ENCODE assay signal across 17 cellular contexts in the genomic region with DNA sequence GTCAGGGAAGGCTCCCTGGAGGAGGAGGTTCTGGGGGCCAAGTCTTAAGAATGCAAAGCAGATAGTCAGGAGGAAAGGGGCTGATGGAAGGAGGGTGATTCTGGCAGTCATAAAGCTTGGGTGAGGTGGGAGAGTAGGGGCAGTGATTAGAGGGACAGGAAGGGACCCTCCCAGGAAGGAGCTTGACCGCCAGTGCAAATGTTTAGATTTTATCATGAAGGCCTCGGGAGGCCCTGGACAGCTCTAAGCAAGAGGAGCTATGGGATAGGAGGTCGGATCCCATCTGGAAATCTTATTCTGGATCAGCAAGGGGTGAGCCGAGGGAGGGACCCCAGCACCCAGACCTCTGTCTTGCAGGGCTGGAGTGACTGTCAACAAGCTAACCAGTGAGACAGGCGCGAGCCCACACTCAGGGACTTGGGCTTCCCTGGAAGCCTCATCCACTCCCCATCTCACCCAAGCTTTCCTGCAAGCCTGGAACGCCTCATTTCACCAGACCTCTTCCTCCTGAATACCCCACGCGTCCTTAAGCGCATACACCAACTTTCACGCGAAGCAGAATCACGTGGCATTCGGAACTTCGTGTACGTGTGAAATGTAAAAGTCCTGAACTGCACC. TPM values are rescaled to one million over a fixed set of nuclear protein-coding genes. Genes with fewer than 3 reads are reported as not detected.
DNase-seq lines count a peak whose midpoint lies in the region; ATAC-seq, FAIRE-seq and TF ChIP-seq lines count a peak whose summit lies in the region.
"Had no signal": no experiment of that assay in that cellular context is flagged by ENCODE, and none has a peak within 500 bp of the region (broad histone marks: within the 10 kb centered on the region; RNA-seq: fewer than 3 reads in every experiment).

No MANE protein-coding gene starts in this region.

- no peaks in the 10 kb centered on the region for H3K9me3 Mint-ChIP-seq in CD14-positive monocyte
- H3K9me3 Mint-ChIP-seq in activated T-helper 2 cell treated with anti-CD3 and anti-CD28 coated beads, Interferon-gamma antibody, Interleukin-2, Interleukin-4, amounts not matched to agents 10 μg/mL and 5 μg/mL and 100 μg/mL, durations not matched to agents 14 hours and 24 hours and 36 hours = no peaks in the 10 kb centered on the region
- H3K9me3 Mint-ChIP-seq: CD4-positive, alpha-beta T cell had no signal

- ATAC-seq in K562 (no peak), GM18858 (IDR thresholded peaks at IDR 0.05; ENCODE audit: unreplicated experiment) (no peak), HG02852 (IDR thresholded peaks at IDR 0.05; ENCODE audit: unreplicated experiment) (no peak)
- ATAC-seq: HCT116 had no signal

- intact Hi-C loops in CD14-positive monocyte (cut with micrococcal nuclease) = no loop called here
- intact Hi-C loops in K562 (cut with micrococcal nuclease) = no loop called here
- intact Hi-C loops in activated T-helper 2 cell treated with anti-CD3 and anti-CD28 coated beads, Interferon-gamma antibody, Interleukin-2, Interleukin-4, amounts not matched to agents 10 μg/mL and 5 μg/mL and 100 μg/mL, durations not matched to agents 14 hours and 24 hours and 36 hours (cut with micrococcal nuclease) = no loop called here

- FAIRE-seq in K562 (lab: Jason Lieb, UNC) = no peak
- FAIRE-seq: G401.6, GM12892, H54 had no signal

- no peak overlapping the region for H3K9ac ChIP-seq in K562 (ENCODE audit: insufficient read depth in 1 of 2, low read depth in 2 of 2, low read length in 2 of 2)
- H3K9ac ChIP-seq: BLaER1 treated with 17β-estradiol and CSF1 and Interleukin-3, amounts not matched to agents 10 nM and 100 nM had no signal

- peak overlapping the region in 1 of 7 donors; percentile 16 for H3K27ac Mint-ChIP-seq in CD14-positive monocyte
- no peak overlapping the region for H3K27ac Mint-ChIP-seq in activated T-helper 2 cell treated with anti-CD3 and anti-CD28 coated beads, Interferon-gamma antibody, Interleukin-2, Interleukin-4, amounts not matched to agents 10 μg/mL and 5 μg/mL and 100 μg/mL, durations not matched to agents 14 hours and 24 hours and 36 hours
- H3K27ac Mint-ChIP-seq: CD4-positive, alpha-beta T cell had no signal

- no peaks in the 10 kb centered on the region for H3K4me1 Mint-ChIP-seq in CD14-positive monocyte
- H3K4me1 Mint-ChIP-seq in activated T-helper 2 cell treated with anti-CD3 and anti-CD28 coated beads, Interferon-gamma antibody, Interleukin-2, Interleukin-4, amounts not matched to agents 10 μg/mL and 5 μg/mL and 100 μg/mL, durations not matched to agents 14 hours and 24 hours and 36 hours (ENCODE audit: low read depth) = no peaks in the 10 kb centered on the region

- POLR2A ChIA-PET in K562 (lab: Yijun Ruan, JAX) = interaction anchor here (0.6 to 1.6 kb wide), 4 partner anchors 11 to 104 kb away, joined by 3 to 5 read pairs (median 4); no protein-coding TSS in a partner anchor

- H3K27ac ChIP-seq in K562 (ENCODE audit: extremely low read depth, low read depth, low read length) = no peak overlapping the region
- H3K27ac ChIP-seq in osteoblast (ENCODE audit: low read depth, low read length) = no peak overlapping the region
- H3K27ac ChIP-seq: BLaER1 treated with 17β-estradiol and CSF1 and Interleukin-3, amounts not matched to agents 10 nM and 100 nM had no signal

- H3K36me3 Mint-ChIP-seq in CD14-positive monocyte = no peaks in the 10 kb centered on the region
- no peaks in the 10 kb centered on the region for H3K36me3 Mint-ChIP-seq in activated T-helper 2 cell treated with anti-CD3 and anti-CD28 coated beads, Interferon-gamma antibody, Interleukin-2, Interleukin-4, amounts not matched to agents 10 μg/mL and 5 μg/mL and 100 μg/mL, durations not matched to agents 14 hours and 24 hours and 36 hours (ENCODE audit: low read depth)

- BruUV-seq in K562 (replicated peaks; lab: Mats Ljungman, UMichigan) = no TSS peak

- H3K4me1 ChIP-seq in K562 (replicated peaks in 1 of 2; ENCODE audit: control insufficient read depth in 2 of 2, insufficient read depth in 2 of 2, low read length in 2 of 2) (no peaks in the 10 kb centered on the region; a peak in 1 of 5 replicates), osteoblast (ENCODE audit: insufficient read depth, low read length) (no peaks in the 10 kb centered on the region)

- H3K79me2 ChIP-seq in K562 (ENCODE audit: control insufficient read depth, insufficient read depth, low read length) (no peaks in the 10 kb centered on the region), osteoblast (ENCODE audit: insufficient read depth, low read length) (no peaks in the 10 kb centered on the region)

- in situ Hi-C loops in GM13976 (cut with MboI; ENCODE audit: low sequenced_read_pairs, unreplicated experiment) (no loop called here), K562 (cut with MboI) (no loop called here)

- no peaks in the 10 kb centered on the region for H3K9me3 ChIP-seq in K562 (replicated peaks; ENCODE audit: control insufficient read depth, insufficient read depth, low read depth, low read length)
- no peaks in the 10 kb centered on the region for H3K9me3 ChIP-seq in osteoblast (ENCODE audit: low read depth, low read length)
- H3K9me3 ChIP-seq: BLaER1 treated with 17β-estradiol and CSF1 and Interleukin-3, amounts not matched to agents 10 nM and 100 nM had no signal

- H3K4me2 ChIP-seq in K562 (ENCODE audit: insufficient read depth, low read length) (no peak overlapping the region), osteoblast (ENCODE audit: insufficient read depth, low read length) (no peak overlapping the region)

- TF ChIP-seq CTCF in CD14-positive monocyte (IDR thresholded peaks at IDR 0.05) = no peak
- TF ChIP-seq CTCF in GM13976 (IDR thresholded peaks at IDR 0.05; ENCODE audit: borderline replicate concordance, control extremely low read depth, extremely low read depth, insufficient read depth, missing control alignments) = no peak
- TF ChIP-seq CTCF in K562 (IDR thresholded peaks at IDR 0.05 in 2 of 3, conservative IDR thresholded peaks at IDR 0.05 in 1 of 3; ENCODE audit: insufficient read depth in 2 of 3, low read depth in 1 of 3, low read length in 3 of 3) = no peak
- no peak for TF ChIP-seq CTCF in osteoblast (IDR thresholded peaks at IDR 0.05; ENCODE audit: extremely low read depth, low read depth, low read length)

- peaks cover 10% of the 10 kb centered on the region for H4K20me1 ChIP-seq in K562 (replicated peaks; ENCODE audit: control insufficient read depth, insufficient read depth, low read length)
- H4K20me1 ChIP-seq in osteoblast (ENCODE audit: insufficient read depth, low read length) = no peaks in the 10 kb centered on the region

- DNase-seq in CD14-positive monocyte (ENCODE audit: low spot score) (peak; percentile 15), GM13976 (ENCODE audit: low spot score) (peak; percentile 6), K562 (ENCODE audit: extremely low read depth in 1 of 4, low spot score in 3 of 4) (no peak), osteoblast (ENCODE audit: insufficient read length, low spot score, missing footprints) (peak; percentile 35)
- DNase-seq in activated T-helper 2 cell treated with anti-CD3 and anti-CD28 coated beads, Interferon-gamma antibody, Interleukin-2, Interleukin-4, amounts not matched to agents 10 μg/mL and 5 μg/mL and 100 μg/mL, durations not matched to agents 14 hours and 24 hours and 36 hours (ENCODE audit: low spot score) = no peak
- DNase-seq: Calu3; CD4-positive, alpha-beta T cell; DMS79 treated with DMSO at 0.1 percent for 48 hours; EL; KG1 had no signal

- 2% methylated on average over 16 of the region's 16 CpGs for WGBS in K562 (ENCODE audit: insufficient coverage, low coverage, missing lambda C conversion rate)

- no peak for TF ChIP-seq POLR2A in K562 (conservative IDR thresholded peaks at IDR 0.05)

- TF ChIP-seq EP300 in K562 (IDR thresholded peaks at IDR 0.05; ENCODE audit: low read length) = no peak

- H3K27me3 ChIP-seq in K562 (ENCODE audit: control insufficient read depth in 2 of 2, insufficient read depth in 2 of 2, low read length in 2 of 2) (peaks cover 29 to 59% of the 10 kb centered on the region in 2 experiments; a peak in 4 of 5 replicates), osteoblast (ENCODE audit: insufficient read depth, low read length) (peaks cover 10% of the 10 kb centered on the region)
- H3K27me3 ChIP-seq: BLaER1 treated with 17β-estradiol and CSF1 and Interleukin-3, amounts not matched to agents 10 nM and 100 nM had no signal

- TF ChIP-seq RAD21 in K562 (CRISPR knock-in tag; conservative IDR thresholded peaks at IDR 0.05 in 1 of 2, IDR thresholded peaks at IDR 0.05 in 1 of 2) = no peak

- H3K36me3 ChIP-seq in K562 (ENCODE audit: control insufficient read depth, insufficient read depth, low read length) (no peaks in the 10 kb centered on the region), osteoblast (ENCODE audit: insufficient read depth, low read length) (no peaks in the 10 kb centered on the region)
- H3K36me3 ChIP-seq: BLaER1 treated with 17β-estradiol and CSF1 and Interleukin-3, amounts not matched to agents 10 nM and 100 nM had no signal

- CTCF ChIA-PET in K562 (lab: Yijun Ruan, JAX; ENCODE audit: low intra/inter-chr PET ratio) = no interaction called here

- H2AFZ ChIP-seq in K562 (ENCODE audit: low read depth, low read length) (no peak overlapping the region), osteoblast (ENCODE audit: low read length) (no peak overlapping the region)

- peaks cover 10 to 22% (median 19%) of the 10 kb centered on the region in 3 donors for H3K27me3 Mint-ChIP-seq in CD14-positive monocyte (ENCODE audit: low read depth in 3 of 3)
- peaks cover 8% of the 10 kb centered on the region for H3K27me3 Mint-ChIP-seq in activated T-helper 2 cell treated with anti-CD3 and anti-CD28 coated beads, Interferon-gamma antibody, Interleukin-2, Interleukin-4, amounts not matched to agents 10 μg/mL and 5 μg/mL and 100 μg/mL, durations not matched to agents 14 hours and 24 hours and 36 hours (ENCODE audit: low read depth)

- H3K4me3 ChIP-seq in K562 (no peak overlapping the region), osteoblast (ENCODE audit: insufficient read depth, low read length) (no peak overlapping the region)
- H3K4me3 ChIP-seq: BLaER1 treated with 17β-estradiol and CSF1 and Interleukin-3, amounts not matched to agents 10 nM and 100 nM had no signal

- no peak overlapping the region for H3K4me3 Mint-ChIP-seq in CD14-positive monocyte
- no peak overlapping the region for H3K4me3 Mint-ChIP-seq in activated T-helper 2 cell treated with anti-CD3 and anti-CD28 coated beads, Interferon-gamma antibody, Interleukin-2, Interleukin-4, amounts not matched to agents 10 μg/mL and 5 μg/mL and 100 μg/mL, durations not matched to agents 14 hours and 24 hours and 36 hours (ENCODE audit: low read depth)
- H3K4me3 Mint-ChIP-seq: CD4-positive, alpha-beta T cell had no signal

- no peaks in the 10 kb centered on the region for H3K9me1 ChIP-seq in K562 (ENCODE audit: control insufficient read depth, insufficient read depth, low read length)

RNA-seq across cellular contexts. Expression of a gene that starts 52.0 kb away (rescaled TPM):
- polyA plus RNA-seq in CD14-positive monocyte (1 to 10 TPM; 1.4 to 3.6 TPM), K562 (2011; rRNA removed) (7.8 and 13.5 TPM in 2 replicates), K562 (2014; fragmentation: Illumina TruSeq; extraction: Trizol) (10.0 and 16.4 TPM in 2 replicates), K562 (2014; fragmentation: Nextera tagmentation; extraction: Ambion mirVana) (1 to 10 TPM in 1 of 2 experiments, under 1 TPM in 1; 0.98 to 1.1 TPM), K562 (2014; rRNA removed) (34.8 and 40.7 TPM in 2 replicates)
- total RNA-seq in K562 (2011; cell fraction: chromatin; rRNA removed; ENCODE audit: low replicate concordance) = 13.6 and 28.0 TPM in 2 replicates
- total RNA-seq in K562 (2011; cell fraction: nucleolus; rRNA removed) = 26.3 and 29.6 TPM in 2 replicates
- total RNA-seq in K562 (2011; cell fraction: nucleoplasm; rRNA removed) = 11.0 and 15.7 TPM in 2 replicates
- total RNA-seq in K562 (2014; rRNA removed) (42.3 and 42.4 TPM in 2 replicates), K562 (2014; rRNA removed; fragmentation: Illumina TruSeq; extraction: Trizol) (4.4 and 4.7 TPM in 2 replicates), K562 (2015; rRNA removed; fragmentation: Illumina TruSeq; extraction: Trizol) (13.5 and 14.7 TPM in 2 replicates), K562 (2021) (48.5 and 50.5 TPM in 2 replicates), osteoblast (17.1 and 22.1 TPM in 2 replicates)
- polyA plus RNA-seq in K562 (2011; cell fraction: cytosol; rRNA removed) = 12.6 and 29.1 TPM in 2 replicates
- polyA plus RNA-seq in K562 (2011; cell fraction: nucleus; rRNA removed) = 23.9 and 38.8 TPM in 2 replicates
- polyA plus RNA-seq in K562 (2012) = 22.9 and 60.2 TPM in 2 replicates
- polyA minus RNA-seq in K562 (2011; rRNA and poly(A)+ RNA removed) = 7.2 and 7.6 TPM in 2 replicates
- 18.7 and 24.1 TPM in 2 replicates for polyA minus RNA-seq in K562 (2011; cell fraction: cytosol; rRNA and poly(A)+ RNA removed)
- polyA minus RNA-seq in K562 (2011; cell fraction: nucleus; rRNA and poly(A)+ RNA removed) = 12.4 and 16.4 TPM in 2 replicates
- total RNA-seq in activated T-helper 2 cell treated with anti-CD3 and anti-CD28 coated beads, Interferon-gamma antibody, Interleukin-2, Interleukin-4, amounts not matched to agents 10 μg/mL and 5 μg/mL and 100 μg/mL, durations not matched to agents 14 hours and 24 hours and 36 hours = 18.5 and 25.0 TPM in 2 replicates

Comparison
In these comparisons a context has a peak if more than half of its experiments do, and no peak if none do; other contexts are left out.
1. DNase-seq: peak in CD14-positive monocyte (single experiment), GM13976 (single experiment) and osteoblast (single experiment); none in K562 (0 of 4) and activated T-helper 2 cell treated with anti-CD3 and anti-CD28 coated beads, Interferon-gamma antibody, Interleukin-2, Interleukin-4, amounts not matched to agents 10 μg/mL and 5 μg/mL and 100 μg/mL, durations not matched to agents 14 hours and 24 hours and 36 hours (single experiment).